Comparison of ENCODE assay signal across 22 cellular contexts in the genomic region with DNA sequence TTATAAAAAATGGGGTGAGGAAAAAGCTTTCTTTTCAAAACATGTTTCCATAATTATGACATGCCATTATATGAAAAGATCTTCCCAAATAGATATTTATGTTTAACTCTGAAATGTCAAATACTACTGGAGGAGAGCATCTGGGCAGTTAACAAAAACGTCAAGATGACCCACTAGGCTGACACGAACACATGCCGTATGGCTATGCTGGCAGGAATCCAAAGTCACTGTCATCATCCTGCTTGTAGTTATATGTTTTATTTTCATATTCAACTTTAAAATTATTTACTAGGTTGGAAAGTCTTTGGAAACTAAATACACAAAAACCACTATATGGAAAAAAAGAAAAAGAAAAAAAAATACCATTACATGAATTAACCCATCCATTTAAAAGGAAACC. TPM values are rescaled to one million over a fixed set of nuclear protein-coding genes. Genes with fewer than 3 reads are reported as not detected.
A peak's percentile ranks its signal among the peaks of the same experiment; 100 is the strongest.
DNase-seq lines count a peak whose midpoint lies in the region; ATAC-seq and TF ChIP-seq lines count a peak whose summit lies in the region.
"Had no signal": no experiment of that assay in that cellular context is flagged by ENCODE, and none has a peak within 500 bp of the region (broad histone marks: within the 10 kb centered on the region; RNA-seq: fewer than 3 reads in every experiment).

No MANE protein-coding gene starts in this region.

- no peaks in the 10 kb centered on the region for H3K27me3 Mint-ChIP-seq in mesothelial cell of epicardium (ENCODE audit: low read depth)
- no peaks in the 10 kb centered on the region for H3K27me3 Mint-ChIP-seq in activated naive CD4-positive, alpha-beta T cell treated with anti-CD3 and anti-CD28 coated beads for 36 hours (ENCODE audit: low read depth)
- H3K27me3 Mint-ChIP-seq: activated B cell treated with CpG ODN at 0.5 μM for 24 hours; activated naive CD8-positive, alpha-beta T cell treated with anti-CD3 and anti-CD28 coated beads, Interleukin-2, amount 50 U/mL, for 24 hours had no signal

- no peak for ATAC-seq in heart left ventricle
- no peak for ATAC-seq in left ventricle myocardium superior
- ATAC-seq: activated naive CD8-positive, alpha-beta T cell treated with anti-CD3 and anti-CD28 coated beads, Interleukin-2, amount 50 U/mL, for 24 hours had no signal

- H3K9me3 ChIP-seq in heart left ventricle (no peaks in the 10 kb centered on the region), uterus (no peaks in the 10 kb centered on the region)
- H3K9me3 ChIP-seq: Caco-2, colonic mucosa, prostate gland had no signal

- H3K27me3 ChIP-seq in heart left ventricle (no peaks in the 10 kb centered on the region), uterus (no peaks in the 10 kb centered on the region)
- H3K27me3 ChIP-seq: colonic mucosa had no signal

- WGBS in heart left ventricle, 4 donors, result 11 to 24% (median 17%) methylated on average over 3 of the region's 3 CpGs

- CTCF ChIA-PET in activated naive CD4-positive, alpha-beta T cell treated with anti-CD3 and anti-CD28 coated beads for 36 hours (lab: Charles Lee), result no interaction called here

- intact Hi-C loops in heart left ventricle (cut with DNase I), result no loop called here
- intact Hi-C loops in left ventricle myocardium superior (cut with micrococcal nuclease), result no loop called here
- intact Hi-C loops in uterus (cut with DNase I; ENCODE audit: low total_unique reads), result no loop called here
- intact Hi-C loops in activated naive CD4-positive, alpha-beta T cell treated with anti-CD3 and anti-CD28 coated beads for 36 hours (cut with micrococcal nuclease), result no loop called here

- peaks cover 28% of the 10 kb centered on the region for H3K4me1 Mint-ChIP-seq in mesothelial cell of epicardium
- peaks cover 14% of the 10 kb centered on the region for H3K4me1 Mint-ChIP-seq in activated naive CD4-positive, alpha-beta T cell treated with anti-CD3 and anti-CD28 coated beads for 36 hours (ENCODE audit: low read depth)
- H3K4me1 Mint-ChIP-seq: activated B cell treated with CpG ODN at 0.5 μM for 24 hours, H9 had no signal

- DNase-seq in heart left ventricle (no peak), left ventricle myocardium superior (no peak), cerebellar cortex (ENCODE audit: low spot score) (peak; percentile 40), mesothelial cell of epicardium (ENCODE audit: low spot score in 2 of 2, unreplicated experiment in 2 of 2) (no peak), uterus (no peak), NAMALWA (ENCODE audit: low spot score) (no peak), ecto neural progenitor cell (ENCODE audit: low spot score) (no peak)
- no peak for DNase-seq in activated naive CD4-positive, alpha-beta T cell treated with anti-CD3 and anti-CD28 coated beads for 36 hours
- DNase-seq: ACHN; activated B cell treated with CpG ODN at 0.5 μM for 24 hours; activated CD8-positive, alpha-beta memory T cell treated with anti-CD3 and anti-CD28 coated beads, Interleukin-2, amount 50 U/mL, for 4 hours; activated naive CD8-positive, alpha-beta T cell treated with anti-CD3 and anti-CD28 coated beads, Interleukin-2, amount 50 U/mL, for 24 hours; Caco-2; colonic mucosa; H9; NCI-H1048; NCI-H187; NCI-H748 treated with DMSO at 0.1 percent for 48 hours; stimulated activated CD4-positive, alpha-beta T cell treated with anti-CD3 and anti-CD28 coated beads, Interleukin-1b, Interleukin-23, amount 100 ng/mL, for 48 hours had no signal

- TF ChIP-seq POLR2A in heart left ventricle (IDR thresholded peaks at IDR 0.05) (no peak), uterus (IDR thresholded peaks at IDR 0.05) (no peak)

- no peak overlapping the region for H3K4me3 Mint-ChIP-seq in mesothelial cell of epicardium
- H3K4me3 Mint-ChIP-seq in activated naive CD4-positive, alpha-beta T cell treated with anti-CD3 and anti-CD28 coated beads for 36 hours, result no peak overlapping the region
- H3K4me3 Mint-ChIP-seq: activated B cell treated with CpG ODN at 0.5 μM for 24 hours; activated naive CD8-positive, alpha-beta T cell treated with anti-CD3 and anti-CD28 coated beads, Interleukin-2, amount 50 U/mL, for 24 hours; H9 had no signal

- H3K36me3 Mint-ChIP-seq in mesothelial cell of epicardium, result peaks cover 13% of the 10 kb centered on the region
- peaks cover 20% of the 10 kb centered on the region for H3K36me3 Mint-ChIP-seq in activated naive CD4-positive, alpha-beta T cell treated with anti-CD3 and anti-CD28 coated beads for 36 hours (ENCODE audit: low read depth)

- H3K36me3 ChIP-seq in heart left ventricle, result peaks cover 0 to 94% (median 73%) of the 10 kb centered on the region in 9 donors
- H3K36me3 ChIP-seq in uterus, result no peaks in the 10 kb centered on the region
- H3K36me3 ChIP-seq: colonic mucosa, prostate gland had no signal

- peak overlapping the region; percentile 79 for H3K27ac Mint-ChIP-seq in mesothelial cell of epicardium
- H3K27ac Mint-ChIP-seq in activated naive CD4-positive, alpha-beta T cell treated with anti-CD3 and anti-CD28 coated beads for 36 hours, result no peak overlapping the region
- H3K27ac Mint-ChIP-seq: activated B cell treated with CpG ODN at 0.5 μM for 24 hours; activated naive CD8-positive, alpha-beta T cell treated with anti-CD3 and anti-CD28 coated beads, Interleukin-2, amount 50 U/mL, for 24 hours; activated T-helper 2 cell treated with anti-CD3 and anti-CD28 coated beads, Interferon-gamma antibody, Interleukin-2, Interleukin-4, amounts not matched to agents 10 μg/mL and 5 μg/mL and 100 μg/mL, durations not matched to agents 14 hours and 24 hours and 36 hours; H9 had no signal

- H3K27ac ChIP-seq in heart left ventricle (peak overlapping the region in 7 of 12 donors; percentile 4 to 88 (median 18)), uterus (peak overlapping the region; percentile 0 to 92)
- H3K27ac ChIP-seq: colonic mucosa, prostate gland, skin epidermis had no signal

- H3K4me1 ChIP-seq in heart left ventricle (peaks cover 0 to 41% (median 20%) of the 10 kb centered on the region in 12 donors), uterus (peaks cover 4 to 17% of the 10 kb centered on the region in 2 donors)
- H3K4me1 ChIP-seq: colonic mucosa, prostate gland had no signal

- TF ChIP-seq CTCF in heart left ventricle (IDR thresholded peaks at IDR 0.05), result no peak
- no peak for TF ChIP-seq CTCF in mesothelial cell of epicardium (IDR thresholded peaks at IDR 0.05; ENCODE audit: unreplicated experiment)
- TF ChIP-seq CTCF in uterus (IDR thresholded peaks at IDR 0.05), result no peak

- no peak overlapping the region for H3K4me3 ChIP-seq in heart left ventricle
- H3K4me3 ChIP-seq in uterus, result no peak overlapping the region
- H3K4me3 ChIP-seq: colonic mucosa, prostate gland, skin epidermis had no signal

- no peaks in the 10 kb centered on the region for H3K9me3 Mint-ChIP-seq in mesothelial cell of epicardium
- H3K9me3 Mint-ChIP-seq in activated naive CD4-positive, alpha-beta T cell treated with anti-CD3 and anti-CD28 coated beads for 36 hours, result no peaks in the 10 kb centered on the region
- H3K9me3 Mint-ChIP-seq: activated B cell treated with CpG ODN at 0.5 μM for 24 hours; activated naive CD8-positive, alpha-beta T cell treated with anti-CD3 and anti-CD28 coated beads, Interleukin-2, amount 50 U/mL, for 24 hours; activated T-helper 2 cell treated with anti-CD3 and anti-CD28 coated beads, Interferon-gamma antibody, Interleukin-2, Interleukin-4, amounts not matched to agents 10 μg/mL and 5 μg/mL and 100 μg/mL, durations not matched to agents 14 hours and 24 hours and 36 hours; H9 had no signal

RNA-seq across cellular contexts. Expression of a gene that starts 27.3 kb away (rescaled TPM):
- 10 to 100 TPM; 20.6 to 44.9 (median 24.9) TPM for total RNA-seq in heart left ventricle
- polyA plus RNA-seq in heart left ventricle, result 10 to 100 TPM in 1 of 2 donors, 1 to 10 TPM in 1; 9.4 to 14.5 TPM
- total RNA-seq in left ventricle myocardium superior, result 24.4 TPM
- total RNA-seq in mesothelial cell of epicardium, result 60.4 to 64.5 TPM (median 64.3 TPM) in 3 replicates
- total RNA-seq in uterus, result 10 to 100 TPM; 17.6 to 69.5 (median 52.8) TPM
- total RNA-seq in activated naive CD4-positive, alpha-beta T cell treated with anti-CD3 and anti-CD28 coated beads for 36 hours, result 10 to 100 TPM; 36.6 to 37.4 TPM
